ENCODE assay signal across 2 cellular contexts in genomic region chr9:32331240-32331639, GRCh38.
TF ChIP-seq lines count a peak whose summit lies in the region.

No MANE protein-coding gene starts in this region.

TF ChIP-seq in GM23338, 12 proteins besides CTCF, POLR2A, EP300 and RAD21:
- TF ChIP-seq EZH2phosphoT487 (IDR thresholded peaks at IDR 0.05; ENCODE audit: unreplicated experiment), result no peak
- TF ChIP-seq ETS1 (IDR thresholded peaks at IDR 0.05), result no peak
- no peak for TF ChIP-seq POLR2AphosphoS5 (IDR thresholded peaks at IDR 0.05; ENCODE audit: low read depth)
- no peak for TF ChIP-seq EZH2 (IDR thresholded peaks at IDR 0.05; ENCODE audit: low read depth, unreplicated experiment)
- no peak for TF ChIP-seq ZNF114 (CRISPR knock-in tag; IDR thresholded peaks at IDR 0.05)
- TF ChIP-seq CREB1 (CRISPR knock-in tag; IDR thresholded peaks at IDR 0.05; ENCODE audit: low read depth), result no peak
- no peak for TF ChIP-seq JUNB (IDR thresholded peaks at IDR 0.05; ENCODE audit: unreplicated experiment)
- no peak for TF ChIP-seq ZNF462 (CRISPR knock-in tag; IDR thresholded peaks at IDR 0.05)
- TF ChIP-seq ZNF331 (CRISPR knock-in tag; IDR thresholded peaks at IDR 0.05; ENCODE audit: low read depth), result no peak
- no peak for TF ChIP-seq STAT1 (IDR thresholded peaks at IDR 0.05; ENCODE audit: unreplicated experiment)
- no peak for TF ChIP-seq NANOG (IDR thresholded peaks at IDR 0.05; ENCODE audit: borderline replicate concordance)
- no peak for TF ChIP-seq REST (IDR thresholded peaks at IDR 0.05; ENCODE audit: unreplicated experiment)
TF ChIP-seq in GM23338: peak in this region for 0.

TF ChIP-seq in H1, 55 proteins besides CTCF, POLR2A, EP300 and RAD21:
- TF ChIP-seq HDAC6 (IDR thresholded peaks at IDR 0.05; ENCODE audit: low read depth, low read length) (no peak), E2F6 (IDR thresholded peaks at IDR 0.05) (no peak), TBP (IDR thresholded peaks at IDR 0.05; ENCODE audit: low read depth, low read length) (no peak), KDM4A (IDR thresholded peaks at IDR 0.05; ENCODE audit: low read depth, low read length, severe bottlenecking) (no peak)
TF ChIP-seq in H1: peak in this region for 0.
